8 cellular contexts compared by ENCODE assay signal in the genomic region with DNA sequence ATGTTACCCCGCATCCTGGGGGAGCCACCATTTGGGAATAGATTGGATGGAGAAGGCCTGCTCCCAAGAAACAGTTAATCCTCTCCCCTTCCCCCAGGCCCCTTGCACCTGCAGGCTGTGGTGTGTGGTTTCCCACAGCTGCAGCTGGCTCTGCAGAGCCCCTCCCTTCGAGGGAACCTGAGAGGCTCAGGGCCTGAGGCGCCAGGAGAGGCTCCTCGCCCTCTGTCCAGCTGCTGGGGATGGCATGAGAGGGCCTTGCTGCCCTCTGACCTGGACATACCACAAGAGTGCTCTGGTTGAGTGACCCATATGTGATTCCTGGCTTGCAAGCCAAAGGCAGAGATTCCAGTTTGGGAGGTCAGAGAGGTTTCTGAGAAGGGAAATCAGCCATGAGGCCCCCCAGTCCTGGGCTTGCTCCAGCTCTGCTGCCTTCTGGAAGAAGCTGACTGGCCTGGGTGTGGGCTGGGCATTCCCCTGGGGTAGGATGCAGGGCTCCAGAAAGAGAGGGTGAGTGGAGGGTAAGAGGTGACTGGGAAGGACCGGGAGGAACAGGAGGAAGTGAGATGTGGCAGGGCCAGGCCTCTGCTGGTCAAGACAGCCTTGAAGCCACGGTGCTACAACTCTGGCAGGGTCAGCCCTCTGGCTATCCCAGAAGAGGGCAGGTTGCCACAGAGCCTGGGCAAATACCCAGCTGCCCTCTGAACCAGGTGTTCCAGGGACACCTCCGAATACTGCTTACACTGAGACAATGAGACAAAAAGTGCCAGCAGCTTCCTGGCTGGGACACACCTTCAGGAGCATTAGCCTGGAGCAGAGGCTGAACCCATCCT. TPM values are rescaled to one million over a fixed set of nuclear protein-coding genes. Genes with fewer than 3 reads are reported as not detected.
DNase-seq lines count a peak whose midpoint lies in the region; ATAC-seq and TF ChIP-seq lines count a peak whose summit lies in the region.

No MANE protein-coding gene starts in this region.

- H3K27me3 Mint-ChIP-seq in stimulated activated naive CD8-positive, alpha-beta T cell treated with anti-CD3 and anti-CD28 coated beads, Interleukin-15, amount 100 ng/mL, for 72 hours: no peaks in the 10 kb centered on the region

- no peaks in the 10 kb centered on the region for H3K27me3 ChIP-seq in cardiac muscle cell

- peak overlapping the region; percentile 47 for H3K27ac ChIP-seq in cardiac muscle cell

- H3K9me3 Mint-ChIP-seq in stimulated activated naive CD8-positive, alpha-beta T cell treated with anti-CD3 and anti-CD28 coated beads, Interleukin-15, amount 100 ng/mL, for 72 hours: no peaks in the 10 kb centered on the region

- H3K36me3 ChIP-seq in cardiac muscle cell: no peaks in the 10 kb centered on the region

- peak overlapping the region; percentile 6 to 73 for H3K4me3 Mint-ChIP-seq in stimulated activated naive CD8-positive, alpha-beta T cell treated with anti-CD3 and anti-CD28 coated beads, Interleukin-15, amount 100 ng/mL, for 72 hours

- no peak overlapping the region for H3K4me3 ChIP-seq in cardiac muscle cell

- no peaks in the 10 kb centered on the region for H3K9me3 ChIP-seq in cardiac muscle cell (ENCODE audit: low read depth)

- DNase-seq in NCI-H1436 (lab: John Stamatoyannopoulos, UW): peak; percentile 14
- DNase-seq in NCI-H1436 treated with DMSO at 0.1 percent for 48 hours (lab: John Stamatoyannopoulos, UW): no peak
- DNase-seq in cardiac muscle cell (ENCODE audit: low read depth in 1 of 2, low spot score in 1 of 2): no peak
- DNase-seq in stimulated activated naive CD8-positive, alpha-beta T cell treated with anti-CD3 and anti-CD28 coated beads, Interleukin-15, amount 100 ng/mL, for 72 hours: peak in 1 of 2 donors; percentile 50
- no peak for DNase-seq in DMS 273 treated with DMSO at 0.1 percent for 48 hours (lab: John Stamatoyannopoulos, UW)

- peak overlapping the region; percentile 18 to 31 for H3K27ac Mint-ChIP-seq in stimulated activated naive CD8-positive, alpha-beta T cell treated with anti-CD3 and anti-CD28 coated beads, Interleukin-15, amount 100 ng/mL, for 72 hours

- H3K4me1 ChIP-seq in cardiac muscle cell (ENCODE audit: low read depth): peaks cover 9% of the 10 kb centered on the region

- ATAC-seq in GM21367 (IDR thresholded peaks at IDR 0.05; ENCODE audit: unreplicated experiment) (peak; percentile 58), HG03565 (IDR thresholded peaks at IDR 0.05; ENCODE audit: unreplicated experiment) (peak; percentile 53), SK-N-SH treated with all-trans-retinoic acid at 6 μM for 48 hours (peak; percentile 18; the same call in 2 of the 3 replicates)
- peak; percentile 59 for ATAC-seq in stimulated activated naive CD8-positive, alpha-beta T cell treated with anti-CD3 and anti-CD28 coated beads, Interleukin-15, amount 100 ng/mL, for 72 hours

- TF ChIP-seq CTCF in cardiac muscle cell (IDR thresholded peaks at IDR 0.05; ENCODE audit: low read depth, low read length): no peak

- H3K4me1 Mint-ChIP-seq in stimulated activated naive CD8-positive, alpha-beta T cell treated with anti-CD3 and anti-CD28 coated beads, Interleukin-15, amount 100 ng/mL, for 72 hours: peaks cover 84% of the 10 kb centered on the region

TF ChIP-seq in SK-N-SH treated with all-trans-retinoic acid at 6 μM for 48 hours, 23 proteins besides CTCF, POLR2A, EP300 and RAD21:
- TF ChIP-seq RARB (CRISPR knock-in tag; IDR thresholded peaks at IDR 0.05) (no peak), TOX (CRISPR knock-in tag; IDR thresholded peaks at IDR 0.05; ENCODE audit: borderline replicate concordance) (no peak), PPARA (CRISPR knock-in tag; IDR thresholded peaks at IDR 0.05; ENCODE audit: borderline replicate concordance) (no peak), ZNF565 (CRISPR knock-in tag; conservative IDR thresholded peaks at IDR 0.05; ENCODE audit: low read depth) (no peak), ARNTL (CRISPR knock-in tag; IDR thresholded peaks at IDR 0.05; ENCODE audit: borderline replicate concordance, low read depth) (no peak), ZNF70 (CRISPR knock-in tag; IDR thresholded peaks at IDR 0.05) (no peak), SNAI2 (CRISPR knock-in tag; IDR thresholded peaks at IDR 0.05) (no peak), BACH2 (CRISPR knock-in tag; IDR thresholded peaks at IDR 0.05; ENCODE audit: borderline replicate concordance) (no peak), ZNF8 (CRISPR knock-in tag; IDR thresholded peaks at IDR 0.05) (no peak), PATZ1 (CRISPR knock-in tag; IDR thresholded peaks at IDR 0.05; ENCODE audit: borderline replicate concordance) (no peak), POU6F1 (CRISPR knock-in tag; IDR thresholded peaks at IDR 0.05; ENCODE audit: borderline replicate concordance, low read depth) (no peak), CSRNP3 (CRISPR knock-in tag; IDR thresholded peaks at IDR 0.05) (no peak), TCF4 (CRISPR knock-in tag; IDR thresholded peaks at IDR 0.05; ENCODE audit: borderline replicate concordance) (no peak), OSR1 (CRISPR knock-in tag; IDR thresholded peaks at IDR 0.05) (no peak), GLIS3 (CRISPR knock-in tag; IDR thresholded peaks at IDR 0.05) (no peak), ESRRG (CRISPR knock-in tag; IDR thresholded peaks at IDR 0.05) (no peak), ISL1 (CRISPR knock-in tag; IDR thresholded peaks at IDR 0.05) (no peak)
- TF ChIP-seq, protein P1, sequence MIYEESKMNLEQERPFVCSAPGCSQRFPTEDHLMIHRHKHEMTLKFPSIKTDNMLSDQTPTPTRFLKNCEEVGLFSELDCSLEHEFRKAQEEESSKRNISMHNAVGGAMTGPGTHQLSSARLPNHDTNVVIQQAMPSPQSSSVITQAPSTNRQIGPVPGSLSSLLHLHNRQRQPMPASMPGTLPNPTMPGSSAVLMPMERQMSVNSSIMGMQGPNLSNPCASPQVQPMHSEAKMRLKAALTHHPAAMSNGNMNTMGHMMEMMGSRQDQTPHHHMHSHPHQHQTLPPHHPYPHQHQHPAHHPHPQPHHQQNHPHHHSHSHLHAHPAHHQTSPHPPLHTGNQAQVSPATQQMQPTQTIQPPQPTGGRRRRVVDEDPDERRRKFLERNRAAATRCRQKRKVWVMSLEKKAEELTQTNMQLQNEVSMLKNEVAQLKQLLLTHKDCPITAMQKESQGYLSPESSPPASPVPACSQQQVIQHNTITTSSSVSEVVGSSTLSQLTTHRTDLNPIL (CRISPR knock-in tag; IDR thresholded peaks at IDR 0.05; ENCODE audit: low read depth): no peak

RNA-seq across cellular contexts. Expression of gene SRP14, which starts 16.0 kb away (rescaled TPM):
- total RNA-seq in cardiac muscle cell: 691 and 719 TPM in 2 replicates
- polyA plus RNA-seq in cardiac muscle cell: 1,163 and 1,525 TPM in 2 replicates

RNA-seq across cellular contexts. Expression of gene BMF, which starts 53.7 kb away (rescaled TPM):
- total RNA-seq in cardiac muscle cell: 29.8 and 56.1 TPM in 2 replicates
- 8.1 and 26.0 TPM in 2 replicates for polyA plus RNA-seq in cardiac muscle cell
